In the genomic region with DNA sequence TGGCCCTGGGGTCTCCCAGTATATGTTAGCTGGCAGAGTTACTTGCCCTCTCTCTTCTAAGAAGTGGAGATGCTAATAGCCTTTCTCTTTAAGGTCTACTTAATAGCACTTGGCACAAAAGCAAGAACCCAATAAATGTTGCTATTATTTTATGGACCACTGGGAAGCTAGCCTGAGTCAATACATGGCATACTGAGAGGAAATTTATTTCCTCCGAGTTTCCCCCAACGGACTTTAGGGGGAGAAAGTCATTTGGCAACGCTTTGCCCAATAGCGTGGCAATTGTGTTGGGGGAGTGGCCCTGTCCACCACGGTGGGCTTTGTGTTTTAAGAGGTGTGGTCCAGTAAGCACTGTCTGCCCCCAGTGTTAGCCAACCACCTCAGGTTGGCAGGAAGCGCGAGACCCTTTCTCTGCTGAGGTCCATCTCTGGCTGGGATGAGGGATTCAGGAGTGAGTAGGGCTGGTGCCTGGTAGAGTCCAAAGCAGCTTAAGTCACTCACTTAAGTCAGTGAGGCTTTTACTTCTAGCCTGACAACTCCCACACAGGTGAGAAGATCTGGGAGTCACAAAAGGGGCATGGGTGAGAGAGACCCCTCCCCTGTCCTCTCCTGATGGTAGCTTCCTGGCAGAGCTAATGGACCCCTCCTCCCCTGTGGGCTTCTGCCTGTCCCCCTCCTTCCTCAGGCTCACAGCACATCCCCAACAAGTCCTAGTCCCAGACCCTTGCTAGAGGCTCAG, we compare ENCODE assay signal across 1 cellular context.
TF ChIP-seq lines count a peak whose summit lies in the region.

No MANE protein-coding gene starts in this region.

TF ChIP-seq in HEK293, 187 proteins besides CTCF, POLR2A, EP300 and RAD21:
- TF ChIP-seq, protein P1, sequence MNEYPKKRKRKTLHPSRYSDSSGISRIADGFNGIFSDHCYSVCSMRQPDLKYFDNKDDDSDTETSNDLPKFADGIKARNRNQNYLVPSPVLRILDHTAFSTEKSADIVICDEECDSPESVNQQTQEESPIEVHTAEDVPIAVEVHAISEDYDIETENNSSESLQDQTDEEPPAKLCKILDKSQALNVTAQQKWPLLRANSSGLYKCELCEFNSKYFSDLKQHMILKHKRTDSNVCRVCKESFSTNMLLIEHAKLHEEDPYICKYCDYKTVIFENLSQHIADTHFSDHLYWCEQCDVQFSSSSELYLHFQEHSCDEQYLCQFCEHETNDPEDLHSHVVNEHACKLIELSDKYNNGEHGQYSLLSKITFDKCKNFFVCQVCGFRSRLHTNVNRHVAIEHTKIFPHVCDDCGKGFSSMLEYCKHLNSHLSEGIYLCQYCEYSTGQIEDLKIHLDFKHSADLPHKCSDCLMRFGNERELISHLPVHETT (tag by site-specific recombination; IDR thresholded peaks at IDR 0.05), result no peak
- TF ChIP-seq, protein P2, sequence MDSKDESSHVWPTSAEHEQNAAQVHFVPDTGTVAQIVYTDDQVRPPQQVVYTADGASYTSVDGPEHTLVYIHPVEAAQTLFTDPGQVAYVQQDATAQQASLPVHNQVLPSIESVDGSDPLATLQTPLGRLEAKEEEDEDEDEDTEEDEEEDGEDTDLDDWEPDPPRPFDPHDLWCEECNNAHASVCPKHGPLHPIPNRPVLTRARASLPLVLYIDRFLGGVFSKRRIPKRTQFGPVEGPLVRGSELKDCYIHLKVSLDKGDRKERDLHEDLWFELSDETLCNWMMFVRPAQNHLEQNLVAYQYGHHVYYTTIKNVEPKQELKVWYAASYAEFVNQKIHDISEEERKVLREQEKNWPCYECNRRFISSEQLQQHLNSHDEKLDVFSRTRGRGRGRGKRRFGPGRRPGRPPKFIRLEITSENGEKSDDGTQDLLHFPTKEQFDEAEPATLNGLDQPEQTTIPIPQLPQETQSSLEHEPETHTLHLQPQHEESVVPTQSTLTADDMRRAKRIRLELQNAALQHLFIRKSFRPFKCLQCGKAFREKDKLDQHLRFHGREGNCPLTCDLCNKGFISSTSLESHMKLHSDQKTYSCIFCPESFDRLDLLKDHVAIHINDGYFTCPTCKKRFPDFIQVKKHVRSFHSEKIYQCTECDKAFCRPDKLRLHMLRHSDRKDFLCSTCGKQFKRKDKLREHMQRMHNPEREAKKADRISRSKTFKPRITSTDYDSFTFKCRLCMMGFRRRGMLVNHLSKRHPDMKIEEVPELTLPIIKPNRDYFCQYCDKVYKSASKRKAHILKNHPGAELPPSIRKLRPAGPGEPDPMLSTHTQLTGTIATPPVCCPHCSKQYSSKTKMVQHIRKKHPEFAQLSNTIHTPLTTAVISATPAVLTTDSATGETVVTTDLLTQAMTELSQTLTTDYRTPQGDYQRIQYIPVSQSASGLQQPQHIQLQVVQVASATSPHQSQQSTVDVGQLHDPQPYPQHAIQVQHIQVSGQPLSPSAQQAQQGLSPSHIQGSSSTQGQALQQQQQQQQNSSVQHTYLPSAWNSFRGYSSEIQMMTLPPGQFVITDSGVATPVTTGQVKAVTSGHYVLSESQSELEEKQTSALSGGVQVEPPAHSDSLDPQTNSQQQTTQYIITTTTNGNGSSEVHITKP (tag by site-specific recombination; IDR thresholded peaks at IDR 0.05), result peak; percentile 86
